8 cellular contexts compared by ENCODE assay signal in genomic region chrX:107712231-107713204, GRCh38.
DNase-seq lines count a peak whose midpoint lies in the region; ATAC-seq and TF ChIP-seq lines count a peak whose summit lies in the region.

No MANE protein-coding gene starts in this region.

- no peak for ATAC-seq in lung (ENCODE audit: insufficient read depth, low FRiP score)
- ATAC-seq in GM18858 (IDR thresholded peaks at IDR 0.05; ENCODE audit: unreplicated experiment) = no peak

- intact Hi-C loops in transverse colon (cut with DNase I; ENCODE audit: low total_unique reads) = no loop called here

- DNase-seq in activated CD4-positive, alpha-beta T cell treated with anti-CD3 and anti-CD28 coated beads for 1 hour = peak; percentile 7
- DNase-seq in activated CD4-positive, alpha-beta T cell treated with anti-CD3 and anti-CD28 coated beads for 4 hours = no peak
- peak; percentile 78 to 79 for DNase-seq in cardiac fibroblast (ENCODE audit: low read depth in 2 of 2)
- DNase-seq in lung (ENCODE audit: low spot score) = no peak
- peak; percentile 47 for DNase-seq in transverse colon
- no peak for DNase-seq in activated CD4-positive, CD25-positive, alpha-beta regulatory T cell treated with anti-CD3 and anti-CD28 coated beads, Interleukin-2, amount 50 U/mL, for 72 hours
- no peak for DNase-seq in SW480 (ENCODE audit: low spot score)

- H3K27me3 ChIP-seq in lung (ENCODE audit: control insufficient read depth, insufficient read depth) (no peaks in the 10 kb centered on the region), transverse colon (no peaks in the 10 kb centered on the region)

- TF ChIP-seq POLR2A in transverse colon (IDR thresholded peaks at IDR 0.05) = peak; percentile 66

- TF ChIP-seq CTCF in cardiac fibroblast (IDR thresholded peaks at IDR 0.05; ENCODE audit: low read depth, low read length) (no peak), lung (IDR thresholded peaks at IDR 0.05; ENCODE audit: control extremely low read depth, extremely low read depth) (no peak), transverse colon (IDR thresholded peaks at IDR 0.05) (no peak)

- no peak overlapping the region for H3K4me3 ChIP-seq in cardiac fibroblast (replicated peaks in 1 of 2; ENCODE audit: low read depth in 2 of 2, low read length in 2 of 2)
- no peak overlapping the region for H3K4me3 ChIP-seq in lung
- H3K4me3 ChIP-seq in transverse colon = peak overlapping the region in 1 of 4 donors; percentile 83

- no peak for TF ChIP-seq EP300 in transverse colon (IDR thresholded peaks at IDR 0.05; ENCODE audit: low read depth)

- in situ Hi-C loops in transverse colon (cut with MboI; ENCODE audit: low pct_ligation_motif_present in 1 of 4, low pct_unique_long_range_greater_than_20kb in 1 of 4, low sequenced_read_pairs in 3 of 4) = no loop called here

- H3K4me1 ChIP-seq in lung (ENCODE audit: control insufficient read depth in 2 of 2, insufficient read depth in 2 of 2, low read length in 2 of 2) (peaks cover 0 to 8% of the 10 kb centered on the region in 2 donors), transverse colon (peaks cover 0 to 24% (median 13%) of the 10 kb centered on the region in 4 donors)

- peaks cover 0 to 2% of the 10 kb centered on the region in 2 donors for H3K9me3 ChIP-seq in lung (ENCODE audit: control insufficient read depth in 2 of 2, insufficient read depth in 1 of 2, low read length in 1 of 2)
- no peaks in the 10 kb centered on the region for H3K9me3 ChIP-seq in transverse colon

- WGBS in lung, 2 donors = 60 to 79% methylated on average over 12 to 13 of the region's 13 CpGs
- 65% methylated on average over 13 of the region's 13 CpGs; no CpG with 5 or more reads in 1 of the 2 donors for WGBS in transverse colon (ENCODE audit: low coverage in 1 of 2), 2 donors

- H3K36me3 ChIP-seq in lung (ENCODE audit: control insufficient read depth in 2 of 2, insufficient read depth in 2 of 2, low read length in 2 of 2) = peaks cover 3 to 10% of the 10 kb centered on the region in 2 donors
- no peaks in the 10 kb centered on the region for H3K36me3 ChIP-seq in transverse colon

- H3K27ac ChIP-seq in lung (ENCODE audit: low read depth in 1 of 2, low read length in 1 of 2) = peak overlapping the region; percentile 28 to 95
- peak overlapping the region; percentile 92 to 96 (median 95) for H3K27ac ChIP-seq in transverse colon

Comparison
In these comparisons a context has a peak if more than half of its experiments do, and no peak if none do; other contexts are left out.
1. DNase-seq: peak in activated CD4-positive, alpha-beta T cell treated with anti-CD3 and anti-CD28 coated beads for 1 hour (single experiment), cardiac fibroblast (2 of 2) and transverse colon (single experiment); none in activated CD4-positive, alpha-beta T cell treated with anti-CD3 and anti-CD28 coated beads for 4 hours (0 of 2), lung (single experiment), activated CD4-positive, CD25-positive, alpha-beta regulatory T cell treated with anti-CD3 and anti-CD28 coated beads, Interleukin-2, amount 50 U/mL, for 72 hours (single experiment) and SW480 (single experiment).